Comparison of ENCODE assay signal across 8 cellular contexts in the genomic region with DNA sequence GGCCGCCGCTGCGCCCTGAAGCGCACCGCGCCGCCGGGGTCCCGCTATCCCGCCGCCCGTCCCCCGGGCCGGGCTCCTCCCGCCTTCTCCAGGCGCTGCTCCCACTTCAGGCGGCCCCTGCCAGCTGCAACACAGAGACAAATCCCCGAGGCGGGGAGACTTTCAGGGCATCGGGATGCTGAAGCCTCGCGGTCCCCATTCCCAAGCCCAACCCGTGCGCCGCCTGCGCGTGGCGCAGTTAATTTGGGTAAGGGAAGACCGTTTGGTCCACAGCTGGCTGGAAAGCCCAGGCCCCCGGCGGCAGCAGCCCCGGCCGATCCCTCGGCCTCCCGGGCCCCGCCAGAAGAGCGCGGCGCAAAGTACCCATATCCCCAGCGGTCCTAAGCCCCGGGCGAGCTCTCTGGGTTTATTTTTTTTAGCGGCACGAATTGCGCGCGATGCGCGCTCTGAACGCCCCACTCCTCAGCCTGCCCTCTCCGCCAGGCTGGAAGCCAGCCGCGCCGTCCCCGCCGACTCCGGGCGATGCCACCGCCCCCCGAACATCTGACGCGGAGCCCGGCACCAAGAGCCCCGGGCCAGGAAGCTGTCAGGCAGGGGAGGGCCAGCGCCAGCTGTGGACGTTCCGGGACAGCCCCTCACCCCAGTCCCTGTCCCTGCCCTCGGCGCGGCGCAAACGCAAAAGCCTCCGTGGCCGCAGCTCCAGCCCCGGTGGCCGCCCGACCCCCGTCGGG. TPM values are rescaled to one million over a fixed set of nuclear protein-coding genes. Genes with fewer than 3 reads are reported as not detected.
A peak's percentile ranks its signal among the peaks of the same experiment; 100 is the strongest.
DNase-seq lines count a peak whose midpoint lies in the region; ATAC-seq lines count a peak whose summit lies in the region.

No MANE protein-coding gene starts in this region.

- no peak overlapping the region for H3K4me3 Mint-ChIP-seq in activated naive CD4-positive, alpha-beta T cell treated with anti-CD3 and anti-CD28 coated beads for 36 hours
- H3K4me3 Mint-ChIP-seq in stimulated activated effector memory CD8-positive, alpha-beta T cell treated with anti-CD3 and anti-CD28 coated beads, Interleukin-12 subunit alpha, Interleukin-12 subunit beta, amount 100 ng/mL, for 72 hours: peak overlapping the region; percentile 33

- CTCF ChIA-PET in activated naive CD4-positive, alpha-beta T cell treated with anti-CD3 and anti-CD28 coated beads for 36 hours (lab: Charles Lee): interaction anchor here (0.6 kb wide), 1 partner anchor 331 kb away, joined by 3 read pairs; no protein-coding TSS in a partner anchor

- no peaks in the 10 kb centered on the region for H3K27me3 ChIP-seq in layer of hippocampus (ENCODE audit: control insufficient read depth, insufficient read depth, low read length)

- H3K36me3 Mint-ChIP-seq in activated naive CD4-positive, alpha-beta T cell treated with anti-CD3 and anti-CD28 coated beads for 36 hours (ENCODE audit: low read depth): no peaks in the 10 kb centered on the region
- H3K36me3 Mint-ChIP-seq in stimulated activated effector memory CD8-positive, alpha-beta T cell treated with anti-CD3 and anti-CD28 coated beads, Interleukin-12 subunit alpha, Interleukin-12 subunit beta, amount 100 ng/mL, for 72 hours: no peaks in the 10 kb centered on the region

- intact Hi-C loops in activated naive CD4-positive, alpha-beta T cell treated with anti-CD3 and anti-CD28 coated beads for 36 hours (cut with micrococcal nuclease): loop anchor here (10.0 kb wide), 1 partner anchor 310 kb away; the partner anchor contains the start of gene DUT

- H3K27ac Mint-ChIP-seq in activated naive CD4-positive, alpha-beta T cell treated with anti-CD3 and anti-CD28 coated beads for 36 hours: no peak overlapping the region
- H3K27ac Mint-ChIP-seq in stimulated activated effector memory CD8-positive, alpha-beta T cell treated with anti-CD3 and anti-CD28 coated beads, Interleukin-12 subunit alpha, Interleukin-12 subunit beta, amount 100 ng/mL, for 72 hours: no peak overlapping the region

- H3K27me3 Mint-ChIP-seq in activated naive CD4-positive, alpha-beta T cell treated with anti-CD3 and anti-CD28 coated beads for 36 hours (ENCODE audit: low read depth): peaks cover 43% of the 10 kb centered on the region

- DNase-seq in activated naive CD4-positive, alpha-beta T cell treated with anti-CD3 and anti-CD28 coated beads for 36 hours: peak; percentile 12
- DNase-seq in activated naive CD4-positive, alpha-beta T cell treated with anti-CD3 and anti-CD28 coated beads, Interleukin-2, amount 50 U/mL, for 16 hours: no peak
- DNase-seq in NCI-H2171 (lab: John Stamatoyannopoulos, UW) (peak; percentile 62), AML-193 (lab: John Stamatoyannopoulos, UW) (no peak)
- DNase-seq in stimulated activated effector memory CD8-positive, alpha-beta T cell treated with anti-CD3 and anti-CD28 coated beads, Interleukin-12 subunit alpha, Interleukin-12 subunit beta, amount 100 ng/mL, for 72 hours (ENCODE audit: low spot score in 2 of 2): peak in 1 of 2 donors; percentile 55

- H3K27ac ChIP-seq in cingulate gyrus (ENCODE audit: low read depth, low read length) (peak overlapping the region; percentile 75), layer of hippocampus (ENCODE audit: low read depth, low read length) (peak overlapping the region; percentile 84)

- peaks cover 6% of the 10 kb centered on the region for H3K4me1 Mint-ChIP-seq in activated naive CD4-positive, alpha-beta T cell treated with anti-CD3 and anti-CD28 coated beads for 36 hours (ENCODE audit: low read depth)
- H3K4me1 Mint-ChIP-seq in stimulated activated effector memory CD8-positive, alpha-beta T cell treated with anti-CD3 and anti-CD28 coated beads, Interleukin-12 subunit alpha, Interleukin-12 subunit beta, amount 100 ng/mL, for 72 hours: no peaks in the 10 kb centered on the region

- peak; percentile 41 for ATAC-seq in HG02571 (IDR thresholded peaks at IDR 0.05; ENCODE audit: unreplicated experiment)
- peak; percentile 41 for ATAC-seq in stimulated activated effector memory CD8-positive, alpha-beta T cell treated with anti-CD3 and anti-CD28 coated beads, Interleukin-12 subunit alpha, Interleukin-12 subunit beta, amount 100 ng/mL, for 72 hours

- H3K9me3 Mint-ChIP-seq in activated naive CD4-positive, alpha-beta T cell treated with anti-CD3 and anti-CD28 coated beads for 36 hours: no peaks in the 10 kb centered on the region
- H3K9me3 Mint-ChIP-seq in stimulated activated effector memory CD8-positive, alpha-beta T cell treated with anti-CD3 and anti-CD28 coated beads, Interleukin-12 subunit alpha, Interleukin-12 subunit beta, amount 100 ng/mL, for 72 hours: no peaks in the 10 kb centered on the region

RNA-seq across cellular contexts. Expression of gene FBN1, which starts 0.5 kb away (rescaled TPM):
- total RNA-seq in activated naive CD4-positive, alpha-beta T cell treated with anti-CD3 and anti-CD28 coated beads for 36 hours: under 1 TPM; 0.35 to 0.41 TPM

Comparison
In these comparisons a context has a peak if more than half of its experiments do, and no peak if none do; other contexts are left out.
1. DNase-seq: peak in activated naive CD4-positive, alpha-beta T cell treated with anti-CD3 and anti-CD28 coated beads for 36 hours (single experiment) and NCI-H2171 (single experiment); none in activated naive CD4-positive, alpha-beta T cell treated with anti-CD3 and anti-CD28 coated beads, Interleukin-2, amount 50 U/mL, for 16 hours (single experiment) and AML-193 (0 of 2).